In genomic region chr1:113938192-113938591, GRCh38 we compare ENCODE assay signal across 15 cellular contexts. TPM values are rescaled to one million over a fixed set of nuclear protein-coding genes. Genes with fewer than 3 reads are reported as not detected.
A peak's percentile ranks its signal among the peaks of the same experiment; 100 is the strongest.
DNase-seq lines count a peak whose midpoint lies in the region; ATAC-seq and TF ChIP-seq lines count a peak whose summit lies in the region.
"Had no signal": no experiment of that assay in that cellular context is flagged by ENCODE, and none has a peak within 500 bp of the region (broad histone marks: within the 10 kb centered on the region; RNA-seq: fewer than 3 reads in every experiment).

No MANE protein-coding gene starts in this region.

- H3K4me1 ChIP-seq in mesenchymal stem cell (ENCODE audit: control insufficient read depth, insufficient read depth, low read depth, low read length) = peaks cover 3% of the 10 kb centered on the region

- no peak overlapping the region for H3K14ac ChIP-seq in mesenchymal stem cell (ENCODE audit: low read length in 2 of 2)

- H3K27ac ChIP-seq in HL-60 (replicated peaks) (peak overlapping the region; percentile 81), mesenchymal stem cell (ENCODE audit: low read length, poor library complexity, severe bottlenecking) (no peak overlapping the region)
- H3K27ac ChIP-seq: ascending aorta, hepatocyte, right atrium auricular region had no signal

- H3K36me3 Mint-ChIP-seq in activated CD8-positive, alpha-beta memory T cell treated with anti-CD3 and anti-CD28 coated beads, Interleukin-2, amount 10 ng/mL, durations not matched to agents 7 days and 5 days = peaks cover 54% of the 10 kb centered on the region
- H3K36me3 Mint-ChIP-seq in activated T-helper 2 cell treated with anti-CD3 and anti-CD28 coated beads, Interferon-gamma antibody, Interleukin-2, Interleukin-4, amounts not matched to agents 10 μg/mL and 5 μg/mL and 100 μg/mL, durations not matched to agents 14 hours and 24 hours and 36 hours (ENCODE audit: low read depth) = peaks cover 67% of the 10 kb centered on the region
- peaks cover 27% of the 10 kb centered on the region for H3K36me3 Mint-ChIP-seq in natural killer cell treated with Interleukin-12 subunit alpha and Interleukin-12 subunit beta and Interleukin-15 and Interleukin-18, amount 100 ng/mL, for 72 hours

- peak overlapping the region; percentile 62 for H3K27ac Mint-ChIP-seq in activated CD8-positive, alpha-beta memory T cell treated with anti-CD3 and anti-CD28 coated beads, Interleukin-2, amount 10 ng/mL, durations not matched to agents 7 days and 5 days
- H3K27ac Mint-ChIP-seq in activated T-helper 2 cell treated with anti-CD3 and anti-CD28 coated beads, Interferon-gamma antibody, Interleukin-2, Interleukin-4, amounts not matched to agents 10 μg/mL and 5 μg/mL and 100 μg/mL, durations not matched to agents 14 hours and 24 hours and 36 hours = peak overlapping the region; percentile 70
- peak overlapping the region; percentile 90 to 94 for H3K27ac Mint-ChIP-seq in natural killer cell treated with Interleukin-12 subunit alpha and Interleukin-12 subunit beta and Interleukin-15 and Interleukin-18, amount 100 ng/mL, for 72 hours

- CTCF ChIA-PET in activated CD8-positive, alpha-beta memory T cell treated with anti-CD3 and anti-CD28 coated beads, Interleukin-2, amount 10 ng/mL, durations not matched to agents 7 days and 5 days (lab: Charles Lee) = interaction anchor here (0.7 to 4.5 kb wide), 4 partner anchors 8 to 560 kb away, joined by 3 to 42 read pairs (median 4); partner anchors contain the start of gene HIPK1

- H2BK15ac ChIP-seq in mesenchymal stem cell (ENCODE audit: low read depth, poor library complexity, severe bottlenecking) = no peak overlapping the region

- no peak overlapping the region for H4K8ac ChIP-seq in mesenchymal stem cell (ENCODE audit: low read length)

- no peaks in the 10 kb centered on the region for H3K9me3 ChIP-seq in mesenchymal stem cell (ENCODE audit: control insufficient read depth, low read length)
- H3K9me3 ChIP-seq: ascending aorta, right atrium auricular region had no signal

- H2AFZ ChIP-seq in mesenchymal stem cell (ENCODE audit: low read depth, low read length) = no peak overlapping the region
- H2AFZ ChIP-seq: hepatocyte had no signal

- H3K27me3 ChIP-seq in HL-60 (ENCODE audit: insufficient read depth, poor library complexity, severe bottlenecking) (no peaks in the 10 kb centered on the region), mesenchymal stem cell (ENCODE audit: control insufficient read depth in 1 of 2, insufficient read depth in 1 of 2, low read length in 2 of 2) (no peaks in the 10 kb centered on the region)
- H3K27me3 ChIP-seq: ascending aorta, hepatocyte, right atrium auricular region had no signal

- H2BK120ac ChIP-seq in mesenchymal stem cell (ENCODE audit: low read depth, low read length) = no peak overlapping the region

- H3K4me2 ChIP-seq in mesenchymal stem cell (ENCODE audit: low read length, poor library complexity, severe bottlenecking) = no peak overlapping the region
- H3K4me2 ChIP-seq: hepatocyte had no signal

- H3K4ac ChIP-seq in mesenchymal stem cell (ENCODE audit: low read depth in 1 of 2, low read length in 2 of 2) = no peak overlapping the region

- H2BK5ac ChIP-seq in mesenchymal stem cell (ENCODE audit: low read depth, low read length, poor library complexity, severe bottlenecking) = no peak overlapping the region

- intact Hi-C loops in activated T-helper 2 cell treated with anti-CD3 and anti-CD28 coated beads, Interferon-gamma antibody, Interleukin-2, Interleukin-4, amounts not matched to agents 10 μg/mL and 5 μg/mL and 100 μg/mL, durations not matched to agents 14 hours and 24 hours and 36 hours (cut with micrococcal nuclease) = no loop called here

- no peak for DNase-seq in activated CD8-positive, alpha-beta memory T cell treated with anti-CD3 and anti-CD28 coated beads, Interleukin-2, amount 10 ng/mL, durations not matched to agents 7 days and 5 days
- no peak for DNase-seq in activated CD8-positive, alpha-beta memory T cell treated with anti-CD3 and anti-CD28 coated beads, Interleukin-2, amount 50 U/mL, for 4 hours
- DNase-seq in HL-60 (ENCODE audit: low read depth in 1 of 2, low spot score in 1 of 2) (no peak), mesenchymal stem cell (no peak)
- DNase-seq in activated T-helper 2 cell treated with anti-CD3 and anti-CD28 coated beads, Interferon-gamma antibody, Interleukin-2, Interleukin-4, amounts not matched to agents 10 μg/mL and 5 μg/mL and 100 μg/mL, durations not matched to agents 14 hours and 24 hours and 36 hours (ENCODE audit: low spot score) = no peak
- no peak for DNase-seq in natural killer cell treated with Interleukin-12 subunit alpha and Interleukin-12 subunit beta and Interleukin-15 and Interleukin-18, amount 100 ng/mL, for 72 hours (ENCODE audit: low spot score)
- DNase-seq: activated CD4-positive, alpha-beta T cell treated with anti-CD3 and anti-CD28 coated beads for 1 hour; NCI-H187; NCI-H446 treated with DMSO at 0.1 percent for 48 hours; Right ventricle myocardium superior had no signal

- no peak overlapping the region for H3K4me3 ChIP-seq in HL-60 (replicated peaks; ENCODE audit: insufficient read depth, low read length)
- no peak overlapping the region for H3K4me3 ChIP-seq in mesenchymal stem cell (ENCODE audit: insufficient read depth in 1 of 2, low read depth in 1 of 2, low read length in 2 of 2)
- H3K4me3 ChIP-seq: ascending aorta, hepatocyte, right atrium auricular region had no signal

- no peak overlapping the region for H3K23ac ChIP-seq in mesenchymal stem cell (ENCODE audit: low read length in 2 of 2)

- ATAC-seq in activated CD8-positive, alpha-beta memory T cell treated with anti-CD3 and anti-CD28 coated beads, Interleukin-2, amount 10 ng/mL, durations not matched to agents 7 days and 5 days = no peak
- ATAC-seq in natural killer cell treated with Interleukin-12 subunit alpha and Interleukin-12 subunit beta and Interleukin-15 and Interleukin-18, amount 100 ng/mL, for 72 hours = no peak
- ATAC-seq in HG03159 (IDR thresholded peaks at IDR 0.05; ENCODE audit: unreplicated experiment) = no peak
- no peak for ATAC-seq in HG03196 (IDR thresholded peaks at IDR 0.05; ENCODE audit: unreplicated experiment)

- no peak overlapping the region for H2BK12ac ChIP-seq in mesenchymal stem cell (ENCODE audit: low read length in 2 of 2)

- TF ChIP-seq CTCF in HL-60 (IDR thresholded peaks at IDR 0.05; ENCODE audit: insufficient read depth, low read length) = no peak

- no peak overlapping the region for H2AK5ac ChIP-seq in mesenchymal stem cell (ENCODE audit: low read length, severe bottlenecking)

- no peak overlapping the region for H4K91ac ChIP-seq in mesenchymal stem cell (ENCODE audit: low read length)

- peaks cover 15% of the 10 kb centered on the region for H3K79me1 ChIP-seq in mesenchymal stem cell (replicated peaks; ENCODE audit: low read length, poor library complexity, severe bottlenecking)

- H3K27me3 Mint-ChIP-seq in activated CD8-positive, alpha-beta memory T cell treated with anti-CD3 and anti-CD28 coated beads, Interleukin-2, amount 10 ng/mL, durations not matched to agents 7 days and 5 days = no peaks in the 10 kb centered on the region
- H3K27me3 Mint-ChIP-seq in activated T-helper 2 cell treated with anti-CD3 and anti-CD28 coated beads, Interferon-gamma antibody, Interleukin-2, Interleukin-4, amounts not matched to agents 10 μg/mL and 5 μg/mL and 100 μg/mL, durations not matched to agents 14 hours and 24 hours and 36 hours (ENCODE audit: low read depth) = no peaks in the 10 kb centered on the region
- H3K27me3 Mint-ChIP-seq in natural killer cell treated with Interleukin-12 subunit alpha and Interleukin-12 subunit beta and Interleukin-15 and Interleukin-18, amount 100 ng/mL, for 72 hours = no peaks in the 10 kb centered on the region

- no peak overlapping the region for H3K9ac ChIP-seq in mesenchymal stem cell (ENCODE audit: low read length)

- H3K4me1 Mint-ChIP-seq in activated CD8-positive, alpha-beta memory T cell treated with anti-CD3 and anti-CD28 coated beads, Interleukin-2, amount 10 ng/mL, durations not matched to agents 7 days and 5 days = peaks cover 80% of the 10 kb centered on the region
- peaks cover 74% of the 10 kb centered on the region for H3K4me1 Mint-ChIP-seq in activated T-helper 2 cell treated with anti-CD3 and anti-CD28 coated beads, Interferon-gamma antibody, Interleukin-2, Interleukin-4, amounts not matched to agents 10 μg/mL and 5 μg/mL and 100 μg/mL, durations not matched to agents 14 hours and 24 hours and 36 hours (ENCODE audit: low read depth)
- peaks cover 65 to 76% of the 10 kb centered on the region in 2 donors for H3K4me1 Mint-ChIP-seq in natural killer cell treated with Interleukin-12 subunit alpha and Interleukin-12 subunit beta and Interleukin-15 and Interleukin-18, amount 100 ng/mL, for 72 hours (ENCODE audit: low read depth in 2 of 2)

- WGBS in mesenchymal stem cell = 86% methylated on average over 5 of the region's 5 CpGs

- peak overlapping the region; percentile 24 for H3K4me3 Mint-ChIP-seq in activated CD8-positive, alpha-beta memory T cell treated with anti-CD3 and anti-CD28 coated beads, Interleukin-2, amount 10 ng/mL, durations not matched to agents 7 days and 5 days
- no peak overlapping the region for H3K4me3 Mint-ChIP-seq in activated T-helper 2 cell treated with anti-CD3 and anti-CD28 coated beads, Interferon-gamma antibody, Interleukin-2, Interleukin-4, amounts not matched to agents 10 μg/mL and 5 μg/mL and 100 μg/mL, durations not matched to agents 14 hours and 24 hours and 36 hours (ENCODE audit: low read depth)
- peak overlapping the region; percentile 82 for H3K4me3 Mint-ChIP-seq in natural killer cell treated with Interleukin-12 subunit alpha and Interleukin-12 subunit beta and Interleukin-15 and Interleukin-18, amount 100 ng/mL, for 72 hours

- H3K9me3 Mint-ChIP-seq in activated CD8-positive, alpha-beta memory T cell treated with anti-CD3 and anti-CD28 coated beads, Interleukin-2, amount 10 ng/mL, durations not matched to agents 7 days and 5 days (ENCODE audit: low read depth) = no peaks in the 10 kb centered on the region
- H3K9me3 Mint-ChIP-seq in activated T-helper 2 cell treated with anti-CD3 and anti-CD28 coated beads, Interferon-gamma antibody, Interleukin-2, Interleukin-4, amounts not matched to agents 10 μg/mL and 5 μg/mL and 100 μg/mL, durations not matched to agents 14 hours and 24 hours and 36 hours = peaks cover 2% of the 10 kb centered on the region
- H3K9me3 Mint-ChIP-seq in natural killer cell treated with Interleukin-12 subunit alpha and Interleukin-12 subunit beta and Interleukin-15 and Interleukin-18, amount 100 ng/mL, for 72 hours = no peaks in the 10 kb centered on the region

- H3K18ac ChIP-seq in mesenchymal stem cell (ENCODE audit: low read depth in 1 of 2, low read length in 2 of 2) = no peak overlapping the region

- H3K36me3 ChIP-seq in mesenchymal stem cell (ENCODE audit: control insufficient read depth in 1 of 2, insufficient read depth in 2 of 2, low read depth in 1 of 2, low read length in 2 of 2) = peaks cover 15 to 24% of the 10 kb centered on the region in 2 experiments

RNA-seq across cellular contexts. Expression of gene HIPK1, which starts 9.1 kb away (rescaled TPM):
- 10 to 100 TPM; 90.4 to 97.9 TPM for total RNA-seq in activated CD8-positive, alpha-beta memory T cell treated with anti-CD3 and anti-CD28 coated beads, Interleukin-2, amount 10 ng/mL, durations not matched to agents 7 days and 5 days
- total RNA-seq in activated T-helper 2 cell treated with anti-CD3 and anti-CD28 coated beads, Interferon-gamma antibody, Interleukin-2, Interleukin-4, amounts not matched to agents 10 μg/mL and 5 μg/mL and 100 μg/mL, durations not matched to agents 14 hours and 24 hours and 36 hours = 108 and 111 TPM in 2 replicates
- 100 to 1,000 TPM in 1 of 2 donors, 10 to 100 TPM in 1; 80.6 to 110 TPM for total RNA-seq in natural killer cell treated with Interleukin-12 subunit alpha and Interleukin-12 subunit beta and Interleukin-15 and Interleukin-18, amount 100 ng/mL, for 72 hours
- 21.0 TPM for polyA plus RNA-seq in mesenchymal stem cell (2013, experiment 1 of 2)
- polyA plus RNA-seq in mesenchymal stem cell (2013, experiment 2 of 2) = 20.0 TPM

RNA-seq across cellular contexts. Expression of gene DCLRE1B, which starts 33.1 kb away (rescaled TPM):
- 10 to 100 TPM; 19.5 to 21.1 TPM for total RNA-seq in activated CD8-positive, alpha-beta memory T cell treated with anti-CD3 and anti-CD28 coated beads, Interleukin-2, amount 10 ng/mL, durations not matched to agents 7 days and 5 days
- total RNA-seq in activated T-helper 2 cell treated with anti-CD3 and anti-CD28 coated beads, Interferon-gamma antibody, Interleukin-2, Interleukin-4, amounts not matched to agents 10 μg/mL and 5 μg/mL and 100 μg/mL, durations not matched to agents 14 hours and 24 hours and 36 hours = 18.8 and 20.8 TPM in 2 replicates
- total RNA-seq in natural killer cell treated with Interleukin-12 subunit alpha and Interleukin-12 subunit beta and Interleukin-15 and Interleukin-18, amount 100 ng/mL, for 72 hours = 10 to 100 TPM; 12.6 to 22.0 TPM
- polyA plus RNA-seq in mesenchymal stem cell (2013, experiment 1 of 2) = 5.4 TPM
- 5.4 TPM for polyA plus RNA-seq in mesenchymal stem cell (2013, experiment 2 of 2)

RNA-seq across cellular contexts. Expression of gene AP4B1, which starts 33.6 kb away (rescaled TPM):
- total RNA-seq in activated CD8-positive, alpha-beta memory T cell treated with anti-CD3 and anti-CD28 coated beads, Interleukin-2, amount 10 ng/mL, durations not matched to agents 7 days and 5 days = 10 to 100 TPM; 57.3 to 61.8 TPM
- 42.0 and 45.9 TPM in 2 replicates for total RNA-seq in activated T-helper 2 cell treated with anti-CD3 and anti-CD28 coated beads, Interferon-gamma antibody, Interleukin-2, Interleukin-4, amounts not matched to agents 10 μg/mL and 5 μg/mL and 100 μg/mL, durations not matched to agents 14 hours and 24 hours and 36 hours
- total RNA-seq in natural killer cell treated with Interleukin-12 subunit alpha and Interleukin-12 subunit beta and Interleukin-15 and Interleukin-18, amount 100 ng/mL, for 72 hours = 10 to 100 TPM; 40.4 to 76.0 TPM
- 5.4 TPM for polyA plus RNA-seq in mesenchymal stem cell (2013, experiment 1 of 2)
- 6.2 TPM for polyA plus RNA-seq in mesenchymal stem cell (2013, experiment 2 of 2)

RNA-seq across cellular contexts. Expression of gene OLFML3, which starts 41.1 kb away (rescaled TPM):
- under 1 TPM; 0.26 to 0.29 TPM for total RNA-seq in activated CD8-positive, alpha-beta memory T cell treated with anti-CD3 and anti-CD28 coated beads, Interleukin-2, amount 10 ng/mL, durations not matched to agents 7 days and 5 days
- 0.11 and 0.18 TPM in 2 replicates for total RNA-seq in activated T-helper 2 cell treated with anti-CD3 and anti-CD28 coated beads, Interferon-gamma antibody, Interleukin-2, Interleukin-4, amounts not matched to agents 10 μg/mL and 5 μg/mL and 100 μg/mL, durations not matched to agents 14 hours and 24 hours and 36 hours
- 1 to 10 TPM in 1 of 2 donors, under 1 TPM in 1; 0.59 to 1.2 TPM for total RNA-seq in natural killer cell treated with Interleukin-12 subunit alpha and Interleukin-12 subunit beta and Interleukin-15 and Interleukin-18, amount 100 ng/mL, for 72 hours
- polyA plus RNA-seq in mesenchymal stem cell (2013, experiment 1 of 2) = 118 TPM
- 119 TPM for polyA plus RNA-seq in mesenchymal stem cell (2013, experiment 2 of 2)

RNA-seq across cellular contexts. Expression of gene BCL2L15, which starts 50.8 kb away (rescaled TPM):
- 1 to 10 TPM; 1.2 to 2.1 TPM for total RNA-seq in activated CD8-positive, alpha-beta memory T cell treated with anti-CD3 and anti-CD28 coated beads, Interleukin-2, amount 10 ng/mL, durations not matched to agents 7 days and 5 days
- total RNA-seq in activated T-helper 2 cell treated with anti-CD3 and anti-CD28 coated beads, Interferon-gamma antibody, Interleukin-2, Interleukin-4, amounts not matched to agents 10 μg/mL and 5 μg/mL and 100 μg/mL, durations not matched to agents 14 hours and 24 hours and 36 hours = 0.39 and 1.1 TPM in 2 replicates
- 1 to 10 TPM; 1.3 to 3.0 TPM for total RNA-seq in natural killer cell treated with Interleukin-12 subunit alpha and Interleukin-12 subunit beta and Interleukin-15 and Interleukin-18, amount 100 ng/mL, for 72 hours
- 0.03 TPM for polyA plus RNA-seq in mesenchymal stem cell (2013, experiment 1 of 2)
- polyA plus RNA-seq in mesenchymal stem cell (2013, experiment 2 of 2) = 0.10 TPM
- total RNA-seq: ascending aorta, Right ventricle myocardium superior had no signal
